ENCODE assay signal across 27 cellular contexts in the genomic region with DNA sequence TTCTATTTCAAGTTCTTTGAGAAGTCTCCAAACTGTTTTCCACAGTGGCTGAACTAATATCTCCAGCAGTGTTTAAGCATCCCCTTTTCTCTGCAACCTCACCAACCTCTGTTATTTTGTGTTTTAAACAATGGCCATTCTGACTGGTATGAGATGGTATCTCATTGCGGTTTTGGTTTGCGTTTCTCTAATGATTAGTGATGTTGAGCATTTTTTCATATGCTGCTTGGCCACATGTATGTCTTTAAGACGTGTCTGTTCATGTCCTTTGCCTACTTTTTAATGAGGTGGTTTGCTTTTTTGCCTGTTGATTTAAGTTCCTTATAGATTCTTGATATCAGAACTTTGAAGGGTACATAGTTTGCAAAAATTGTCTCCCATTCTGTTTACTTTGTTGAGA.
DNase-seq lines count a peak whose midpoint lies in the region; ATAC-seq, FAIRE-seq and TF ChIP-seq lines count a peak whose summit lies in the region.
"Had no signal": no experiment of that assay in that cellular context is flagged by ENCODE, and none has a peak within 500 bp of the region (broad histone marks: within the 10 kb centered on the region; RNA-seq: fewer than 3 reads in every experiment).

No MANE protein-coding gene starts in this region.

- no peaks in the 10 kb centered on the region for H3K4me1 Mint-ChIP-seq in MCF 10A (ENCODE audit: insufficient read depth, unreplicated experiment)
- no peaks in the 10 kb centered on the region for H3K4me1 Mint-ChIP-seq in activated CD4-positive, alpha-beta T cell treated with anti-CD3 and anti-CD28 coated beads, Interleukin-2, amount 10 ng/mL, durations not matched to agents 24 days and 14 days
- H3K4me1 Mint-ChIP-seq: CD14-positive monocyte; CD8-positive, alpha-beta memory T cell had no signal

- POLR2A ChIA-PET in MCF 10A (lab: Yijun Ruan, JAX): no interaction called here

- H3K27ac Mint-ChIP-seq in MCF 10A (ENCODE audit: low read depth, unreplicated experiment): peak overlapping the region; percentile 16
- H3K27ac Mint-ChIP-seq in activated CD4-positive, alpha-beta T cell treated with anti-CD3 and anti-CD28 coated beads, Interleukin-2, amount 10 ng/mL, durations not matched to agents 24 days and 14 days: no peak overlapping the region
- H3K27ac Mint-ChIP-seq: CD14-positive monocyte; CD4-positive, alpha-beta T cell; CD8-positive, alpha-beta memory T cell had no signal

- no peaks in the 10 kb centered on the region for H3K9me2 ChIP-seq in Karpas-422 (replicated peaks; ENCODE audit: insufficient read depth, low read length)

- TF ChIP-seq CTCF in MCF 10A (IDR thresholded peaks at IDR 0.05; ENCODE audit: unreplicated experiment) (no peak), breast epithelium (IDR thresholded peaks at IDR 0.05) (no peak), RWPE2 (IDR thresholded peaks at IDR 0.05; ENCODE audit: poor library complexity, severe bottlenecking) (no peak), epithelial cell of esophagus (IDR thresholded peaks at IDR 0.05; ENCODE audit: insufficient read depth, low read depth, low read length, missing control alignments) (no peak), keratinocyte (optimal IDR thresholded peaks at IDR 0.05 in 1 of 3, IDR thresholded peaks at IDR 0.05 in 1 of 3, conservative IDR thresholded peaks at IDR 0.05 in 1 of 3; ENCODE audit: extremely low read depth in 1 of 3, insufficient read depth in 2 of 3, low read length in 3 of 3) (no peak)

- peak; percentile 57 for FAIRE-seq in keratinocyte (lab: Jason Lieb, UNC)
- FAIRE-seq: A549, D721Med, GM12891, GM18507, H1 had no signal

- H3K4me3 ChIP-seq in breast epithelium (no peak overlapping the region), RWPE2 (ENCODE audit: severe bottlenecking) (no peak overlapping the region), epithelial cell of esophagus (ENCODE audit: low read length) (no peak overlapping the region), keratinocyte (ENCODE audit: control insufficient read depth in 2 of 3, extremely low read depth in 1 of 3, insufficient read depth in 2 of 3, low read depth in 1 of 3, low read length in 3 of 3) (no peak overlapping the region), Karpas-422 (ENCODE audit: low read length) (no peak overlapping the region)
- H3K4me3 ChIP-seq: A549; BLaER1 treated with 17β-estradiol and CSF1 and Interleukin-3, amounts not matched to agents 10 nM and 100 nM; GM23248 had no signal

- H3K27ac ChIP-seq in breast epithelium (no peak overlapping the region), RWPE2 (ENCODE audit: poor library complexity, severe bottlenecking) (no peak overlapping the region), keratinocyte (ENCODE audit: control insufficient read depth, insufficient read depth, low read length) (no peak overlapping the region), Karpas-422 (ENCODE audit: low read length) (no peak overlapping the region)
- H3K27ac ChIP-seq: A549; BLaER1 treated with 17β-estradiol and CSF1 and Interleukin-3, amounts not matched to agents 10 nM and 100 nM; GM23248 had no signal

- no peaks in the 10 kb centered on the region for H4K20me1 ChIP-seq in keratinocyte (ENCODE audit: control insufficient read depth, extremely low read depth, insufficient read depth, low read length)
- H4K20me1 ChIP-seq in Karpas-422 (ENCODE audit: insufficient read depth, low read depth, low read length): no peaks in the 10 kb centered on the region
- H4K20me1 ChIP-seq: BLaER1 treated with 17β-estradiol and CSF1 and Interleukin-3, amounts not matched to agents 10 nM and 100 nM had no signal

- no peak overlapping the region for H3K4me3 Mint-ChIP-seq in MCF 10A (ENCODE audit: unreplicated experiment)
- no peak overlapping the region for H3K4me3 Mint-ChIP-seq in activated CD4-positive, alpha-beta T cell treated with anti-CD3 and anti-CD28 coated beads, Interleukin-2, amount 10 ng/mL, durations not matched to agents 24 days and 14 days
- H3K4me3 Mint-ChIP-seq: CD14-positive monocyte; CD4-positive, alpha-beta T cell; CD8-positive, alpha-beta memory T cell had no signal

- H3K79me2 ChIP-seq in keratinocyte (ENCODE audit: control insufficient read depth, insufficient read depth, low read length) (no peaks in the 10 kb centered on the region), Karpas-422 (ENCODE audit: low read length) (no peaks in the 10 kb centered on the region)

- intact Hi-C loops in MCF 10A (cut with micrococcal nuclease) (no loop called here), breast epithelium (cut with DNase I; ENCODE audit: low total_unique reads) (no loop called here)
- intact Hi-C loops in activated CD4-positive, alpha-beta T cell treated with anti-CD3 and anti-CD28 coated beads, Interleukin-2, amount 10 ng/mL, durations not matched to agents 24 days and 14 days (cut with micrococcal nuclease): no loop called here

- no peak for TF ChIP-seq POLR2A in breast epithelium (IDR thresholded peaks at IDR 0.05)

- H3K9me3 Mint-ChIP-seq in MCF 10A (ENCODE audit: unreplicated experiment): peaks cover 8% of the 10 kb centered on the region
- H3K9me3 Mint-ChIP-seq in activated CD4-positive, alpha-beta T cell treated with anti-CD3 and anti-CD28 coated beads, Interleukin-2, amount 10 ng/mL, durations not matched to agents 24 days and 14 days: no peaks in the 10 kb centered on the region
- H3K9me3 Mint-ChIP-seq: CD4-positive, alpha-beta T cell; CD8-positive, alpha-beta memory T cell had no signal

- no peaks in the 10 kb centered on the region for H3K9me1 ChIP-seq in keratinocyte (ENCODE audit: control insufficient read depth, extremely low read depth, insufficient read depth, low read length)

- no peak for DNase-seq in MCF 10A (ENCODE audit: unreplicated experiment)
- DNase-seq in breast epithelium (ENCODE audit: low spot score in 2 of 2): no peak
- no peak for DNase-seq in RWPE2 (ENCODE audit: low spot score)
- peak; percentile 33 for DNase-seq in epithelial cell of esophagus (ENCODE audit: low read depth)
- peak; percentile 15 for DNase-seq in keratinocyte (ENCODE audit: low read depth, low spot score)
- DNase-seq in Karpas-422: no peak
- no peak for DNase-seq in activated CD4-positive, alpha-beta T cell treated with anti-CD3 and anti-CD28 coated beads, Interleukin-2, amount 10 ng/mL, durations not matched to agents 24 days and 14 days
- DNase-seq: 8988T; ACHN; AML-193; BE2C; CD4-positive, alpha-beta T cell; CD8-positive, alpha-beta memory T cell; DMS 273 treated with DMSO at 0.1 percent for 48 hours; DMS79; GF-D8; GM23248; H7; HCEC 1CT had no signal

- H3K9ac ChIP-seq in keratinocyte (ENCODE audit: control insufficient read depth, extremely low read depth, insufficient read depth, low read length) (no peak overlapping the region), Karpas-422 (ENCODE audit: low read length) (no peak overlapping the region)
- H3K9ac ChIP-seq: BLaER1 treated with 17β-estradiol and CSF1 and Interleukin-3, amounts not matched to agents 10 nM and 100 nM; GM23248 had no signal

- H2AFZ ChIP-seq in keratinocyte (ENCODE audit: control insufficient read depth, low read length) (no peak overlapping the region), Karpas-422 (ENCODE audit: low read length) (no peak overlapping the region)
- H2AFZ ChIP-seq: GM23248 had no signal

- H3K36me3 Mint-ChIP-seq in MCF 10A (ENCODE audit: insufficient read depth, unreplicated experiment): no peaks in the 10 kb centered on the region
- H3K36me3 Mint-ChIP-seq in activated CD4-positive, alpha-beta T cell treated with anti-CD3 and anti-CD28 coated beads, Interleukin-2, amount 10 ng/mL, durations not matched to agents 24 days and 14 days (ENCODE audit: low read depth): no peaks in the 10 kb centered on the region
- H3K36me3 Mint-ChIP-seq: CD14-positive monocyte; CD8-positive, alpha-beta memory T cell had no signal

- ATAC-seq in RWPE2 (ENCODE audit: low read depth): peak; percentile 42; the same call in 2 of the 3 replicates
- no peak for ATAC-seq in HG02588 (IDR thresholded peaks at IDR 0.05; ENCODE audit: unreplicated experiment)
- ATAC-seq: A549 had no signal

- H3K36me3 ChIP-seq in breast epithelium (no peaks in the 10 kb centered on the region), RWPE2 (ENCODE audit: low read depth) (no peaks in the 10 kb centered on the region), keratinocyte (ENCODE audit: control insufficient read depth in 2 of 2, extremely low read depth in 1 of 2, insufficient read depth in 2 of 2, low read length in 2 of 2) (no peaks in the 10 kb centered on the region), Karpas-422 (ENCODE audit: insufficient read depth, low read length) (no peaks in the 10 kb centered on the region)
- H3K36me3 ChIP-seq: BE2C; BLaER1 treated with 17β-estradiol and CSF1 and Interleukin-3, amounts not matched to agents 10 nM and 100 nM had no signal

- H3K4me2 ChIP-seq in keratinocyte (ENCODE audit: control insufficient read depth, extremely low read depth, insufficient read depth, low read depth, low read length) (no peak overlapping the region), Karpas-422 (ENCODE audit: low read depth, low read length, poor library complexity, severe bottlenecking) (no peak overlapping the region)
- H3K4me2 ChIP-seq: A549; BLaER1 treated with 17β-estradiol and CSF1 and Interleukin-3, amounts not matched to agents 10 nM and 100 nM had no signal

- no peaks in the 10 kb centered on the region for H3K27me3 ChIP-seq in breast epithelium
- H3K27me3 ChIP-seq in RWPE2 (ENCODE audit: insufficient read depth, poor library complexity, severe bottlenecking): no peaks in the 10 kb centered on the region
- H3K27me3 ChIP-seq in keratinocyte (ENCODE audit: control insufficient read depth, extremely low read depth, insufficient read depth, low read length): no peaks in the 10 kb centered on the region
- no peaks in the 10 kb centered on the region for H3K27me3 ChIP-seq in Karpas-422 (ENCODE audit: low read length)
- H3K27me3 ChIP-seq: BE2C; BLaER1 treated with 17β-estradiol and CSF1 and Interleukin-3, amounts not matched to agents 10 nM and 100 nM had no signal

- BruUV-seq in MCF 10A (replicated peaks; lab: Mats Ljungman, UMichigan): no TSS peak

- H3K9me3 ChIP-seq in breast epithelium (peaks cover 0 to 12% of the 10 kb centered on the region in 2 donors), RWPE2 (ENCODE audit: severe bottlenecking) (no peaks in the 10 kb centered on the region), keratinocyte (ENCODE audit: control insufficient read depth, low read depth, low read length) (no peaks in the 10 kb centered on the region), Karpas-422 (ENCODE audit: low read length) (no peaks in the 10 kb centered on the region)
- H3K9me3 ChIP-seq: BE2C had no signal

- CTCF ChIA-PET in MCF 10A (lab: Yijun Ruan, JAX): no interaction called here

- dilution Hi-C loops in keratinocyte (cut with MboI; ENCODE audit: extremely low pct_ligation_motif_present, low sequenced_read_pairs): no loop called here

- H3K4me1 ChIP-seq in breast epithelium (no peaks in the 10 kb centered on the region), RWPE2 (ENCODE audit: insufficient read depth, poor library complexity, severe bottlenecking) (no peaks in the 10 kb centered on the region), keratinocyte (ENCODE audit: control insufficient read depth, extremely low read depth, insufficient read depth, low read length) (no peaks in the 10 kb centered on the region), Karpas-422 (ENCODE audit: low read length) (no peaks in the 10 kb centered on the region)
- H3K4me1 ChIP-seq: A549; BE2C; BLaER1 treated with 17β-estradiol and CSF1 and Interleukin-3, amounts not matched to agents 10 nM and 100 nM had no signal

- H3K27me3 Mint-ChIP-seq in MCF 10A (ENCODE audit: insufficient read depth, unreplicated experiment): no peaks in the 10 kb centered on the region
- H3K27me3 Mint-ChIP-seq in activated CD4-positive, alpha-beta T cell treated with anti-CD3 and anti-CD28 coated beads, Interleukin-2, amount 10 ng/mL, durations not matched to agents 24 days and 14 days: no peaks in the 10 kb centered on the region

Comparison
In these comparisons a context has a peak if more than half of its experiments do, and no peak if none do; other contexts are left out.
1. DNase-seq: peak in epithelial cell of esophagus (single experiment) and keratinocyte (single experiment); none in MCF 10A (single experiment), breast epithelium (0 of 2), RWPE2 (single experiment), Karpas-422 (single experiment) and activated CD4-positive, alpha-beta T cell treated with anti-CD3 and anti-CD28 coated beads, Interleukin-2, amount 10 ng/mL, durations not matched to agents 24 days and 14 days (single experiment).